25 cellular contexts compared by ENCODE assay signal in genomic region chr1:199161766-199162303, GRCh38.
DNase-seq lines count a peak whose midpoint lies in the region; ATAC-seq and TF ChIP-seq lines count a peak whose summit lies in the region.
"Had no signal": no experiment of that assay in that cellular context is flagged by ENCODE, and none has a peak within 500 bp of the region (broad histone marks: within the 10 kb centered on the region; RNA-seq: fewer than 3 reads in every experiment).

No MANE protein-coding gene starts in this region.

- POLR2A ChIA-PET in activated naive CD8-positive, alpha-beta T cell treated with anti-CD3 and anti-CD28 coated beads, Interleukin-2, amount 10 ng/mL, durations not matched to agents 7 days and 5 days (lab: Charles Lee): interaction anchor here (0.9 kb wide), 1 partner anchor 341 kb away, joined by 3 read pairs; no protein-coding TSS in a partner anchor

- no peak overlapping the region for H3K9ac ChIP-seq in smooth muscle cell (ENCODE audit: low read depth)

- H3K4me1 ChIP-seq in smooth muscle cell (ENCODE audit: low read depth): peaks cover 5% of the 10 kb centered on the region
- H3K4me1 ChIP-seq: psoas muscle, upper lobe of left lung had no signal

- CTCF ChIA-PET in activated CD8-positive, alpha-beta memory T cell treated with anti-CD3 and anti-CD28 coated beads, Interleukin-2, amount 10 ng/mL, durations not matched to agents 7 days and 5 days (lab: Charles Lee): interaction anchor here (1.5 kb wide), 1 partner anchor 81 kb away, joined by 5 read pairs; no protein-coding TSS in a partner anchor

- 87% methylated on average over 3 of the region's 3 CpGs for WGBS in smooth muscle cell (ENCODE audit: low lambda C conversion rate)

- peaks cover 33% of the 10 kb centered on the region for H3K4me1 Mint-ChIP-seq in activated CD8-positive, alpha-beta memory T cell treated with anti-CD3 and anti-CD28 coated beads, Interleukin-2, amount 10 ng/mL, durations not matched to agents 7 days and 5 days
- peaks cover 33% of the 10 kb centered on the region for H3K4me1 Mint-ChIP-seq in activated naive CD8-positive, alpha-beta T cell treated with anti-CD3 and anti-CD28 coated beads, Interleukin-2, amount 10 ng/mL, durations not matched to agents 7 days and 5 days

- peak; percentile 52 for DNase-seq in activated CD8-positive, alpha-beta memory T cell treated with anti-CD3 and anti-CD28 coated beads, Interleukin-2, amount 50 U/mL, for 48 hours
- no peak for DNase-seq in activated CD8-positive, alpha-beta memory T cell treated with anti-CD3 and anti-CD28 coated beads, Interleukin-2, amount 10 ng/mL, durations not matched to agents 7 days and 5 days
- DNase-seq in Jurkat, Clone E6-1 (ENCODE audit: low read depth, low spot score): peak; percentile 49
- no peak for DNase-seq in activated naive CD8-positive, alpha-beta T cell treated with anti-CD3 and anti-CD28 coated beads, Interleukin-2, amount 10 ng/mL, durations not matched to agents 7 days and 5 days
- DNase-seq in smooth muscle cell (lab: John Stamatoyannopoulos, UW; ENCODE audit: unreplicated experiment): no peak
- no peak for DNase-seq in putamen (ENCODE audit: low spot score)
- DNase-seq: ACHN; activated CD4-positive, alpha-beta T cell treated with anti-CD3 and anti-CD28 coated beads, Interleukin-2, amount 10 ng/mL, durations not matched to agents 7 days and 5 days; CD4-positive, alpha-beta T cell; DMS53; effector memory CD8-positive, alpha-beta T cell; heart left ventricle; HFFc6; islet precursor cell; naive thymus-derived CD4-positive, alpha-beta T cell; NCI-H1092; NCI-H524; OCI-M1; psoas muscle; SIG-M5; stimulated activated naive CD4-positive, alpha-beta T cell treated with Interleukin-2 at 50 U/mL for 16 hours; upper lobe of left lung had no signal

- no peaks in the 10 kb centered on the region for H3K36me3 ChIP-seq in smooth muscle cell (ENCODE audit: low read depth)
- H3K36me3 ChIP-seq: heart left ventricle, upper lobe of left lung had no signal

- no peaks in the 10 kb centered on the region for H3F3A ChIP-seq in smooth muscle cell (ENCODE audit: low read depth)

- H3K9me3 Mint-ChIP-seq in activated CD8-positive, alpha-beta memory T cell treated with anti-CD3 and anti-CD28 coated beads, Interleukin-2, amount 10 ng/mL, durations not matched to agents 7 days and 5 days (ENCODE audit: low read depth): peaks cover 4% of the 10 kb centered on the region
- H3K9me3 Mint-ChIP-seq in activated naive CD8-positive, alpha-beta T cell treated with anti-CD3 and anti-CD28 coated beads, Interleukin-2, amount 10 ng/mL, durations not matched to agents 7 days and 5 days: peaks cover 6% of the 10 kb centered on the region
- H3K9me3 Mint-ChIP-seq: CD4-positive, alpha-beta T cell; central memory CD8-positive, alpha-beta T cell; effector memory CD8-positive, alpha-beta T cell; HFFc6 had no signal

- H3K4me2 ChIP-seq in smooth muscle cell: no peak overlapping the region

- H4K20me1 ChIP-seq in smooth muscle cell (ENCODE audit: low read depth): no peaks in the 10 kb centered on the region

- H3K27ac ChIP-seq in smooth muscle cell (ENCODE audit: low read depth): no peak overlapping the region
- H3K27ac ChIP-seq: heart left ventricle, psoas muscle, upper lobe of left lung had no signal

- H3K36me3 Mint-ChIP-seq in activated CD8-positive, alpha-beta memory T cell treated with anti-CD3 and anti-CD28 coated beads, Interleukin-2, amount 10 ng/mL, durations not matched to agents 7 days and 5 days: peaks cover 4% of the 10 kb centered on the region
- peaks cover 5% of the 10 kb centered on the region for H3K36me3 Mint-ChIP-seq in activated naive CD8-positive, alpha-beta T cell treated with anti-CD3 and anti-CD28 coated beads, Interleukin-2, amount 10 ng/mL, durations not matched to agents 7 days and 5 days

- TF ChIP-seq CTCF in smooth muscle cell (IDR thresholded peaks at IDR 0.05; ENCODE audit: borderline replicate concordance, insufficient read depth, poor library complexity, severe bottlenecking): no peak

- H2AFZ ChIP-seq in smooth muscle cell (ENCODE audit: low read depth): peak overlapping the region; percentile 82

- H3K27me3 Mint-ChIP-seq in activated CD8-positive, alpha-beta memory T cell treated with anti-CD3 and anti-CD28 coated beads, Interleukin-2, amount 10 ng/mL, durations not matched to agents 7 days and 5 days: peaks cover 3% of the 10 kb centered on the region
- no peaks in the 10 kb centered on the region for H3K27me3 Mint-ChIP-seq in activated naive CD8-positive, alpha-beta T cell treated with anti-CD3 and anti-CD28 coated beads, Interleukin-2, amount 10 ng/mL, durations not matched to agents 7 days and 5 days
- H3K27me3 Mint-ChIP-seq: activated CD4-positive, alpha-beta T cell treated with anti-CD3 and anti-CD28 coated beads, Interleukin-2, amount 10 ng/mL, durations not matched to agents 7 days and 5 days; CD4-positive, alpha-beta T cell; central memory CD8-positive, alpha-beta T cell; effector memory CD8-positive, alpha-beta T cell had no signal

- H3K27ac Mint-ChIP-seq in activated CD8-positive, alpha-beta memory T cell treated with anti-CD3 and anti-CD28 coated beads, Interleukin-2, amount 10 ng/mL, durations not matched to agents 7 days and 5 days: no peak overlapping the region
- peak overlapping the region; percentile 43 for H3K27ac Mint-ChIP-seq in activated naive CD8-positive, alpha-beta T cell treated with anti-CD3 and anti-CD28 coated beads, Interleukin-2, amount 10 ng/mL, durations not matched to agents 7 days and 5 days
- H3K27ac Mint-ChIP-seq: CD4-positive, alpha-beta T cell; HFFc6 had no signal

- H3K9me3 ChIP-seq in smooth muscle cell (replicated peaks; ENCODE audit: low read depth): no peaks in the 10 kb centered on the region
- H3K9me3 ChIP-seq: heart left ventricle, psoas muscle, upper lobe of left lung had no signal

- no peak for ATAC-seq in activated CD8-positive, alpha-beta memory T cell treated with anti-CD3 and anti-CD28 coated beads, Interleukin-2, amount 10 ng/mL, durations not matched to agents 7 days and 5 days
- no peak for ATAC-seq in activated naive CD8-positive, alpha-beta T cell treated with anti-CD3 and anti-CD28 coated beads, Interleukin-2, amount 10 ng/mL, durations not matched to agents 7 days and 5 days (ENCODE audit: low read depth)
- ATAC-seq in GM21737 (IDR thresholded peaks at IDR 0.05; ENCODE audit: unreplicated experiment): no peak
- no peak for ATAC-seq in HG03135 (IDR thresholded peaks at IDR 0.05; ENCODE audit: unreplicated experiment)
- ATAC-seq: effector memory CD8-positive, alpha-beta T cell; heart left ventricle; naive thymus-derived CD4-positive, alpha-beta T cell; psoas muscle had no signal

- no peaks in the 10 kb centered on the region for H3K79me2 ChIP-seq in smooth muscle cell (ENCODE audit: low read depth)

- H3K27me3 ChIP-seq in smooth muscle cell (ENCODE audit: low read depth): no peaks in the 10 kb centered on the region
- H3K27me3 ChIP-seq: heart left ventricle, upper lobe of left lung had no signal

- no peak overlapping the region for H3K4me3 Mint-ChIP-seq in activated CD8-positive, alpha-beta memory T cell treated with anti-CD3 and anti-CD28 coated beads, Interleukin-2, amount 10 ng/mL, durations not matched to agents 7 days and 5 days
- no peak overlapping the region for H3K4me3 Mint-ChIP-seq in activated naive CD8-positive, alpha-beta T cell treated with anti-CD3 and anti-CD28 coated beads, Interleukin-2, amount 10 ng/mL, durations not matched to agents 7 days and 5 days
- H3K4me3 Mint-ChIP-seq: activated CD4-positive, alpha-beta T cell treated with anti-CD3 and anti-CD28 coated beads, Interleukin-2, amount 10 ng/mL, durations not matched to agents 7 days and 5 days; CD4-positive, alpha-beta T cell; central memory CD8-positive, alpha-beta T cell; effector memory CD8-positive, alpha-beta T cell; HFFc6 had no signal

- H3K4me3 ChIP-seq in Jurkat, Clone E6-1 (ENCODE audit: low read length): no peak overlapping the region
- no peak overlapping the region for H3K4me3 ChIP-seq in smooth muscle cell
- H3K4me3 ChIP-seq: heart left ventricle, psoas muscle, upper lobe of left lung had no signal

Comparison
In these comparisons a context has a peak if more than half of its experiments do, and no peak if none do; other contexts are left out.
1. DNase-seq: peak in activated CD8-positive, alpha-beta memory T cell treated with anti-CD3 and anti-CD28 coated beads, Interleukin-2, amount 50 U/mL, for 48 hours (single experiment) and Jurkat, Clone E6-1 (single experiment); none in activated CD8-positive, alpha-beta memory T cell treated with anti-CD3 and anti-CD28 coated beads, Interleukin-2, amount 10 ng/mL, durations not matched to agents 7 days and 5 days (single experiment), activated naive CD8-positive, alpha-beta T cell treated with anti-CD3 and anti-CD28 coated beads, Interleukin-2, amount 10 ng/mL, durations not matched to agents 7 days and 5 days (single experiment), smooth muscle cell (single experiment) and putamen (single experiment).